Comparison of ENCODE assay signal across 20 cellular contexts in genomic region chr15:99998661-99999101, GRCh38.
A peak's percentile ranks its signal among the peaks of the same experiment; 100 is the strongest.
DNase-seq lines count a peak whose midpoint lies in the region; ATAC-seq and TF ChIP-seq lines count a peak whose summit lies in the region.
"Had no signal": no experiment of that assay in that cellular context is flagged by ENCODE, and none has a peak within 500 bp of the region (broad histone marks: within the 10 kb centered on the region; RNA-seq: fewer than 3 reads in every experiment).

No MANE protein-coding gene starts in this region.

- intact Hi-C loops in ovary (cut with DNase I), result no loop called here

- ATAC-seq in HG02973 (IDR thresholded peaks at IDR 0.05; ENCODE audit: unreplicated experiment), result no peak
- ATAC-seq: A549, HCT116 had no signal

- H3K27ac ChIP-seq in ovary, result no peak overlapping the region
- H3K27ac ChIP-seq: A549 had no signal

- WGBS in ovary, 3 donors, result 97 to 98% (median 97%) methylated on average over 12 of the region's 12 CpGs

- no peaks in the 10 kb centered on the region for H3K9me3 ChIP-seq in ovary
- H3K9me3 ChIP-seq: A549, BE2C had no signal

- no peak for TF ChIP-seq EP300 in ovary (IDR thresholded peaks at IDR 0.05)

- no peaks in the 10 kb centered on the region for H3K4me1 ChIP-seq in ovary (ENCODE audit: insufficient read depth)
- H3K4me1 ChIP-seq: A549 had no signal

- DNase-seq in COLO829 (ENCODE audit: low spot score) (peak; percentile 66), NCI-H226 (peak; percentile 80), epidermal melanocyte (ENCODE audit: insufficient read length, low spot score) (peak; percentile 68), mesenteric fat pad (ENCODE audit: low spot score) (peak; percentile 82), NCI-H2081 treated with DMSO at 0.1 percent for 48 hours (lab: John Stamatoyannopoulos, UW) (no peak), ovary (no peak), NCI-H1694 (lab: John Stamatoyannopoulos, UW) (no peak)
- DNase-seq: activated CD4-positive, alpha-beta T cell treated with anti-CD3 and anti-CD28 coated beads, Interleukin-2, amount 10 ng/mL, durations not matched to agents 7 days and 5 days; BE2C; COR-L47; kidney glomerular epithelial cell; MM.1S; NCI-H1436; NCI-H2171; NCI-H69; retina; SHP77 treated with DMSO at 0.1 percent for 48 hours had no signal

- H3K4me3 ChIP-seq in ovary, result no peak overlapping the region
- H3K4me3 ChIP-seq: A549 had no signal

- no peaks in the 10 kb centered on the region for H3K27me3 ChIP-seq in ovary
- H3K27me3 ChIP-seq: BE2C had no signal

- no peaks in the 10 kb centered on the region for H3K36me3 ChIP-seq in ovary
- H3K36me3 ChIP-seq: BE2C had no signal

- TF ChIP-seq POLR2A in ovary (IDR thresholded peaks at IDR 0.05), result no peak

- TF ChIP-seq CTCF in ovary (IDR thresholded peaks at IDR 0.05), result no peak

Comparison
In these comparisons a context has a peak if more than half of its experiments do, and no peak if none do; other contexts are left out.
1. DNase-seq: peak in COLO829 (single experiment), NCI-H226 (single experiment), epidermal melanocyte (single experiment) and mesenteric fat pad (single experiment); none in NCI-H2081 treated with DMSO at 0.1 percent for 48 hours (single experiment), ovary (0 of 5) and NCI-H1694 (single experiment).